17 cellular contexts compared by ENCODE assay signal in the genomic region with DNA sequence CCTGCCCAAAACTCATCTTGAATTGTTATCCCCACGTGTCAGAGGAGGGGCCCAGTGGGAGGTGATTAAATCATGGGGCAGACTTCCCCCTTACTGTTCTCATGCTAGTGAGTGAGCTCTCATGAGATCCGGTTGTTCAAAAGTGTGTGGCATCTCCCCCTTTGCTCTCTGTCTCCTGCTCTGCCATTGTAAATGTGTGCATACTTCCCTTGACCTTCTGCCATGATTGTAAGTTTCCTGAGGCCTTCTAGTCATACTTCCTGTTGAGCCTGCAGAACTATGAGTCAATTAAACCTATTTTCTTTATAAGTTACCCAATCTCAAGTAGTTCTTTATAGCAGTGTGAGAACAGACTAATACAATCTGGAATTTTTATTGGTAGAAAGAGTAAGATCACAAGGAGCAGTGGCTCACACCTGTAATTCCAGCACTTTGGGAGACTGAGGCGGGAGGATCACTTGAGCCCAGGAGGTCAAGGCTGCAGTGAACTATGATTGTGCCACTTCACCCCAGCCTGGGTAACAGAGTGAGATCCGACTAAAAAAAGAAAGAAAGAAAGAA. TPM values are rescaled to one million over a fixed set of nuclear protein-coding genes. Genes with fewer than 3 reads are reported as not detected.
DNase-seq lines count a peak whose midpoint lies in the region; ATAC-seq and TF ChIP-seq lines count a peak whose summit lies in the region.
"Had no signal": no experiment of that assay in that cellular context is flagged by ENCODE, and none has a peak within 500 bp of the region (broad histone marks: within the 10 kb centered on the region; RNA-seq: fewer than 3 reads in every experiment).

No MANE protein-coding gene starts in this region.

- 74 to 75% methylated on average over 4 of the region's 4 CpGs for WGBS in thyroid gland, 2 donors

- H3K27me3 ChIP-seq in thyroid gland: no peaks in the 10 kb centered on the region
- H3K27me3 ChIP-seq: SJSA1 had no signal

- H3K27ac ChIP-seq in thyroid gland: no peak overlapping the region
- H3K27ac ChIP-seq: C4-2B, SJSA1 had no signal

- no peaks in the 10 kb centered on the region for H3K9me3 Mint-ChIP-seq in activated T-helper 17 cell treated with anti-CD3 and anti-CD28 coated beads, Interleukin-2, amount 50 U/mL, for 72 hours
- H3K9me3 Mint-ChIP-seq: IgD-negative memory B cell had no signal

- no peaks in the 10 kb centered on the region for H3K36me3 ChIP-seq in thyroid gland
- H3K36me3 ChIP-seq: SJSA1 had no signal

- TF ChIP-seq POLR2A in thyroid gland (IDR thresholded peaks at IDR 0.05): no peak

- no peak overlapping the region for H3K4me3 ChIP-seq in thyroid gland (replicated peaks in 1 of 3)
- H3K4me3 ChIP-seq: SJSA1 had no signal

- intact Hi-C loops in thyroid gland (cut with DNase I): loop anchor here (10.0 kb wide), 1 partner anchor 431 kb away; a partner anchor contains a TSS

- no peak overlapping the region for H3K27ac Mint-ChIP-seq in activated T-helper 17 cell treated with anti-CD3 and anti-CD28 coated beads, Interleukin-2, amount 50 U/mL, for 72 hours
- H3K27ac Mint-ChIP-seq: IgD-negative memory B cell had no signal

- no peaks in the 10 kb centered on the region for H3K36me3 Mint-ChIP-seq in activated T-helper 17 cell treated with anti-CD3 and anti-CD28 coated beads, Interleukin-2, amount 50 U/mL, for 72 hours (ENCODE audit: low read depth)
- H3K36me3 Mint-ChIP-seq: IgD-negative memory B cell had no signal

- no peak for TF ChIP-seq CTCF in thyroid gland (IDR thresholded peaks at IDR 0.05)

- H3K4me3 Mint-ChIP-seq in activated T-helper 17 cell treated with anti-CD3 and anti-CD28 coated beads, Interleukin-2, amount 50 U/mL, for 72 hours: no peak overlapping the region
- H3K4me3 Mint-ChIP-seq: IgD-negative memory B cell had no signal

- no peaks in the 10 kb centered on the region for H3K9me3 ChIP-seq in thyroid gland
- H3K9me3 ChIP-seq: SJSA1 had no signal

- no peaks in the 10 kb centered on the region for H3K4me1 Mint-ChIP-seq in activated T-helper 17 cell treated with anti-CD3 and anti-CD28 coated beads, Interleukin-2, amount 50 U/mL, for 72 hours

- peak; percentile 39 for DNase-seq in EH (ENCODE audit: low read depth)
- DNase-seq in HT1080 (ENCODE audit: low read depth): peak; percentile 49
- peak; percentile 34 for DNase-seq in iris pigment epithelial cell (ENCODE audit: low read depth)
- DNase-seq in thyroid gland: no peak
- DNase-seq in T-helper 1 cell: no peak
- no peak for DNase-seq in cerebellum (ENCODE audit: low spot score)
- DNase-seq: NCI-H1436, NCI-H2029 treated with DMSO at 0.1 percent for 48 hours, NCI-H2171 treated with DMSO at 0.1 percent for 48 hours, NCI-H446 treated with DMSO at 0.1 percent for 48 hours had no signal

- peak; percentile 49 for ATAC-seq in activated T-helper 17 cell treated with anti-CD3 and anti-CD28 coated beads, Interleukin-2, amount 50 U/mL, for 72 hours (replicated peaks)
- ATAC-seq: HCT116 had no signal

- H3K4me1 ChIP-seq in thyroid gland: no peaks in the 10 kb centered on the region

- peaks cover 6% of the 10 kb centered on the region for H3K27me3 Mint-ChIP-seq in activated T-helper 17 cell treated with anti-CD3 and anti-CD28 coated beads, Interleukin-2, amount 50 U/mL, for 72 hours

RNA-seq across cellular contexts. Expression of a gene that starts 47.1 kb away (rescaled TPM):
- not detected in 2 replicates for total RNA-seq in HT1080 (2014; rRNA removed; shearing (Covaris generic))
- not detected in 2 replicates for polyA plus RNA-seq in HT1080 (2015; cell fraction: cytosol; rRNA removed)
- not detected in 2 replicates for polyA plus RNA-seq in HT1080 (2015; cell fraction: nucleus; rRNA removed)
- total RNA-seq in activated T-helper 17 cell treated with anti-CD3 and anti-CD28 coated beads, Interleukin-2, amount 50 U/mL, for 72 hours: not detected
- total RNA-seq in thyroid gland (under 1 TPM in 1 of 4 donors, not detected in 3; 0.27 TPM), cerebellum (0.91 TPM)
- total RNA-seq: Daoy, LHCN-M2, SJSA1 had no signal
- polyA plus RNA-seq: IgD-negative memory B cell had no signal

Comparison
In these comparisons a context has a peak if more than half of its experiments do, and no peak if none do; other contexts are left out.
1. DNase-seq: peak in EH (single experiment), HT1080 (single experiment) and iris pigment epithelial cell (single experiment); none in thyroid gland (0 of 2), T-helper 1 cell (0 of 5) and cerebellum (single experiment).